15 cellular contexts compared by ENCODE assay signal in the genomic region with DNA sequence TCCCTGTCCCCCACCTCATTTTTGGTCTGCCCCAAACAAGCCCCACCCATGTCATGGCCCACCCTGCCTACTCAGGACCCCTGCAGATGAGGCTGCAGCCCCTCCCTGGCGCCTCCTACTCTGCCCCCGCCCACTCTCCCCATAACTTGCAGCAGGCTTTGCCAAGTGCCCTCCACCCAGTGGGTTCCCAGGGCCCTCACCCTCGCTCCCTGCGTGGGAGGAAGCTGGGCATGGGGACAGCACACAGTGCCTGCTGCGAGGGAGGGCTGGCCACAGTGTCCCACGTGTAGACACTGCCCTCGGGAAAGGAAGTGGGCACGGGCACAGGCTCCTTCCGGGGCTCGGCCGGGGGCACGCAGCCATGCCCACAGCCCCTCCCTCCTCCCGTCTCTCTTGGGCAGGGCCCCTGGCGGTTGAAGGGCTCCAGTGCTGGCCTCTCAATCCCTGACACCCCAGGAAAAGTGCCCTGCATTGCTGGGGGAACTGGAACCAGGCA. TPM values are rescaled to one million over a fixed set of nuclear protein-coding genes. Genes with fewer than 3 reads are reported as not detected.
A peak's percentile ranks its signal among the peaks of the same experiment; 100 is the strongest.
DNase-seq lines count a peak whose midpoint lies in the region; ATAC-seq and TF ChIP-seq lines count a peak whose summit lies in the region.
"Had no signal": no experiment of that assay in that cellular context is flagged by ENCODE, and none has a peak within 500 bp of the region (broad histone marks: within the 10 kb centered on the region; RNA-seq: fewer than 3 reads in every experiment).

No MANE protein-coding gene starts in this region.

- DNase-seq in activated naive CD4-positive, alpha-beta T cell treated with anti-CD3 and anti-CD28 coated beads, Interleukin-2, amount 50 U/mL, for 72 hours (ENCODE audit: low spot score in 2 of 2), result no peak
- DNase-seq in activated naive CD4-positive, alpha-beta T cell (lab: John Stamatoyannopoulos, UW), result no peak
- DNase-seq in activated CD8-positive, alpha-beta T cell treated with anti-CD3 and anti-CD28 coated beads, Interleukin-2, amount 10 ng/mL, durations not matched to agents 7 days and 5 days, result no peak
- DNase-seq in lower lobe of right lung, result peak; percentile 84
- peak in 1 of 2 donors; percentile 68 for DNase-seq in thyroid gland
- DNase-seq in amniotic stem cell (lab: John Stamatoyannopoulos, UW), result no peak
- no peak for DNase-seq in stimulated activated CD4-positive, alpha-beta T cell treated with anti-CD3 and anti-CD28 coated beads, Interleukin-2, amount 100 ng/mL, for 24 hours
- no peak for DNase-seq in Kasumi-1 (lab: John Stamatoyannopoulos, UW)
- DNase-seq: activated naive CD8-positive, alpha-beta T cell treated with anti-CD3 and anti-CD28 coated beads for 36 hours; endodermal cell; GDM1; NCI-H1694; NCI-H446 treated with DMSO at 0.1 percent for 48 hours; nucleus accumbens had no signal

- H3K27me3 ChIP-seq in lower lobe of right lung (ENCODE audit: low read depth) (no peaks in the 10 kb centered on the region), thyroid gland (no peaks in the 10 kb centered on the region)

- H3K27me3 Mint-ChIP-seq in activated CD8-positive, alpha-beta T cell treated with anti-CD3 and anti-CD28 coated beads, Interleukin-2, amount 10 ng/mL, durations not matched to agents 7 days and 5 days (ENCODE audit: low read depth), result no peaks in the 10 kb centered on the region
- H3K27me3 Mint-ChIP-seq: activated naive CD8-positive, alpha-beta T cell treated with anti-CD3 and anti-CD28 coated beads for 36 hours had no signal

- H3K4me1 Mint-ChIP-seq in activated CD8-positive, alpha-beta T cell treated with anti-CD3 and anti-CD28 coated beads, Interleukin-2, amount 10 ng/mL, durations not matched to agents 7 days and 5 days (ENCODE audit: low read depth), result peaks cover 20% of the 10 kb centered on the region
- H3K4me1 Mint-ChIP-seq: endodermal cell, mesothelial cell of epicardium had no signal

- H3K27ac ChIP-seq in lower lobe of right lung, result peak overlapping the region; percentile 67
- peak overlapping the region in 2 of 3 donors; percentile 82 to 99 for H3K27ac ChIP-seq in thyroid gland

- TF ChIP-seq POLR2A in thyroid gland (IDR thresholded peaks at IDR 0.05), result no peak

- intact Hi-C loops in lower lobe of right lung (cut with DNase I) (no loop called here), thyroid gland (cut with DNase I) (no loop called here)

- H3K27ac Mint-ChIP-seq in activated naive CD4-positive, alpha-beta T cell treated with anti-CD3 and anti-CD28 coated beads, Interleukin-2, amount 50 U/mL, for 72 hours, result peak overlapping the region; percentile 9 to 30
- peak overlapping the region; percentile 34 for H3K27ac Mint-ChIP-seq in activated CD8-positive, alpha-beta T cell treated with anti-CD3 and anti-CD28 coated beads, Interleukin-2, amount 10 ng/mL, durations not matched to agents 7 days and 5 days
- H3K27ac Mint-ChIP-seq: activated naive CD8-positive, alpha-beta T cell treated with anti-CD3 and anti-CD28 coated beads for 36 hours; endodermal cell; mesothelial cell of epicardium had no signal

- H3K9me3 Mint-ChIP-seq in activated naive CD4-positive, alpha-beta T cell treated with anti-CD3 and anti-CD28 coated beads, Interleukin-2, amount 50 U/mL, for 72 hours, result no peaks in the 10 kb centered on the region
- H3K9me3 Mint-ChIP-seq in activated CD8-positive, alpha-beta T cell treated with anti-CD3 and anti-CD28 coated beads, Interleukin-2, amount 10 ng/mL, durations not matched to agents 7 days and 5 days (ENCODE audit: insufficient read depth), result no peaks in the 10 kb centered on the region
- H3K9me3 Mint-ChIP-seq: activated naive CD8-positive, alpha-beta T cell treated with anti-CD3 and anti-CD28 coated beads for 36 hours; endodermal cell; mesothelial cell of epicardium had no signal

- CTCF ChIA-PET in activated CD8-positive, alpha-beta T cell treated with anti-CD3 and anti-CD28 coated beads, Interleukin-2, amount 10 ng/mL, durations not matched to agents 7 days and 5 days (lab: Charles Lee), result no interaction called here

- peak; percentile 31 for TF ChIP-seq CTCF in lower lobe of right lung (IDR thresholded peaks at IDR 0.05)
- TF ChIP-seq CTCF in thyroid gland (IDR thresholded peaks at IDR 0.05), result peak in 2 of 6 experiments; percentile 9 to 15

- H3K4me3 ChIP-seq in lower lobe of right lung (no peak overlapping the region), thyroid gland (replicated peaks in 1 of 3) (no peak overlapping the region)

- H3K9me3 ChIP-seq in lower lobe of right lung, result no peaks in the 10 kb centered on the region
- H3K9me3 ChIP-seq in thyroid gland, result no peaks in the 10 kb centered on the region

- ATAC-seq in activated naive CD4-positive, alpha-beta T cell treated with anti-CD3 and anti-CD28 coated beads, Interleukin-2, amount 50 U/mL, for 72 hours, result peak in 1 of 2 donors; percentile 23
- no peak for ATAC-seq in activated CD8-positive, alpha-beta T cell treated with anti-CD3 and anti-CD28 coated beads, Interleukin-2, amount 10 ng/mL, durations not matched to agents 7 days and 5 days
- peak; percentile 75 to 80 for ATAC-seq in lower lobe of right lung

- H3K36me3 Mint-ChIP-seq in activated naive CD4-positive, alpha-beta T cell treated with anti-CD3 and anti-CD28 coated beads, Interleukin-2, amount 50 U/mL, for 72 hours, result no peaks in the 10 kb centered on the region
- H3K36me3 Mint-ChIP-seq in activated CD8-positive, alpha-beta T cell treated with anti-CD3 and anti-CD28 coated beads, Interleukin-2, amount 10 ng/mL, durations not matched to agents 7 days and 5 days (ENCODE audit: low read depth), result peaks cover 7% of the 10 kb centered on the region
- H3K36me3 Mint-ChIP-seq: activated naive CD8-positive, alpha-beta T cell treated with anti-CD3 and anti-CD28 coated beads for 36 hours; mesothelial cell of epicardium had no signal

- WGBS in thyroid gland, 2 donors, result 38 to 51% methylated on average over 7 to 10 of the region's 14 CpGs

- peaks cover 42% of the 10 kb centered on the region for H3K36me3 ChIP-seq in lower lobe of right lung
- H3K36me3 ChIP-seq in thyroid gland, result peaks cover 0 to 15% of the 10 kb centered on the region in 2 donors

- H3K4me3 Mint-ChIP-seq in activated CD8-positive, alpha-beta T cell treated with anti-CD3 and anti-CD28 coated beads, Interleukin-2, amount 10 ng/mL, durations not matched to agents 7 days and 5 days, result no peak overlapping the region
- H3K4me3 Mint-ChIP-seq: activated naive CD8-positive, alpha-beta T cell treated with anti-CD3 and anti-CD28 coated beads for 36 hours; endodermal cell; mesothelial cell of epicardium had no signal

- POLR2A ChIA-PET in activated CD8-positive, alpha-beta T cell treated with anti-CD3 and anti-CD28 coated beads, Interleukin-2, amount 10 ng/mL, durations not matched to agents 7 days and 5 days (lab: Charles Lee), result no interaction called here

- H3K4me1 ChIP-seq in lower lobe of right lung (peaks cover 71% of the 10 kb centered on the region), thyroid gland (peaks cover 26 to 50% of the 10 kb centered on the region in 2 donors)

RNA-seq across cellular contexts. Expression of a gene that starts 9.4 kb away (rescaled TPM):
- total RNA-seq in activated naive CD4-positive, alpha-beta T cell treated with anti-CD3 and anti-CD28 coated beads, Interleukin-2, amount 50 U/mL, for 72 hours, result 100 to 1,000 TPM; 111 to 113 TPM
- total RNA-seq in activated CD8-positive, alpha-beta T cell treated with anti-CD3 and anti-CD28 coated beads, Interleukin-2, amount 10 ng/mL, durations not matched to agents 7 days and 5 days, result 100 to 1,000 TPM; 217 to 222 TPM
- total RNA-seq in lower lobe of right lung (154 TPM), thyroid gland (100 to 1,000 TPM in 3 of 4 donors, 10 to 100 TPM in 1; 99.8 to 179 (median 152) TPM)

RNA-seq across cellular contexts. Expression of a gene that starts 14.8 kb away (rescaled TPM):
- 1 to 10 TPM; 2.0 to 2.9 TPM for total RNA-seq in activated naive CD4-positive, alpha-beta T cell treated with anti-CD3 and anti-CD28 coated beads, Interleukin-2, amount 50 U/mL, for 72 hours
- 1 to 10 TPM; 5.3 TPM for total RNA-seq in activated CD8-positive, alpha-beta T cell treated with anti-CD3 and anti-CD28 coated beads, Interleukin-2, amount 10 ng/mL, durations not matched to agents 7 days and 5 days
- total RNA-seq in lower lobe of right lung (13.1 TPM), thyroid gland (10 to 100 TPM; 12.9 to 29.4 (median 16.8) TPM)

RNA-seq across cellular contexts. Expression of a gene that starts 33.2 kb away (rescaled TPM):
- 10 to 100 TPM; 86.1 to 87.1 TPM for total RNA-seq in activated naive CD4-positive, alpha-beta T cell treated with anti-CD3 and anti-CD28 coated beads, Interleukin-2, amount 50 U/mL, for 72 hours
- 100 to 1,000 TPM; 175 to 186 TPM for total RNA-seq in activated CD8-positive, alpha-beta T cell treated with anti-CD3 and anti-CD28 coated beads, Interleukin-2, amount 10 ng/mL, durations not matched to agents 7 days and 5 days
- total RNA-seq in lower lobe of right lung (66.3 TPM), thyroid gland (100 to 1,000 TPM; 137 to 388 (median 239) TPM)
